In the genomic region with DNA sequence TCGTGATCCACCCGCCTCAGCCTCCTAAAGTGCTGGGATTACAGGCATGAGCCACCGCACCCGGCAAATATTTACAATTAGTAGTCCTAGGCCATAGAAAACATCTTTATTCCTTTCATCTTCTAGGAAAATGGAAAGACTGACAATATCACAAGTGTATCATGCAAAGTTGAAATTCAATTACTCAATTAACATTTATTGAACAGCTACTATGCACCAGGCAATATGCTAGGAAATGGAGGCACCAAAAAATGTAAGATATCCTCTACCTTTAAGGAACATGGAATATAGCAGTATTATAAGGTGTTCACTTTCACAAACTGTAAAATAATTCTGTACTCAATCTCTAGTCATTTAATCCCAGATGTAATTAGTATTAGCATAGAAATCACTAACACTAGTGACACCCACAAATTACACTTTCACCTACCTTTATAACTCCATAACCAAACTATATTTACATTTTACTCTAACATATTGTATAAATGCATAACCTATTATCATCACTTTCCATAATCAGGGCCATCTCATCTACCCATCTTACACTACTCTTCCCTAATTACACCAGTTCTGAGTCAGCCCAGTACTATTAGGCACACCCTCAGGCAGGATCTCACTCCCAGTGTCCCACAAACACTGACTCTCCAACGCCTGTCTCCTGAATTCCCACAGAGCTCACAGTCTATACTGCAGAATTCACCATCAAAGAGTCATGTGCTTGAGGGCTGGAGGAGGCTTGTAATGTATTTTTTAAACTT, we compare ENCODE assay signal across 14 cellular contexts. TPM values are rescaled to one million over a fixed set of nuclear protein-coding genes. Genes with fewer than 3 reads are reported as not detected.
DNase-seq lines count a peak whose midpoint lies in the region; ATAC-seq and TF ChIP-seq lines count a peak whose summit lies in the region.
"Had no signal": no experiment of that assay in that cellular context is flagged by ENCODE, and none has a peak within 500 bp of the region (broad histone marks: within the 10 kb centered on the region; RNA-seq: fewer than 3 reads in every experiment).

No MANE protein-coding gene starts in this region.

- TF ChIP-seq EP300 in upper lobe of left lung (IDR thresholded peaks at IDR 0.05): no peak

- H3K4me2 ChIP-seq in mammary epithelial cell (ENCODE audit: insufficient read depth, low read depth, low read length): peak overlapping the region; percentile 60

- H3K4me3 Mint-ChIP-seq in MCF 10A (ENCODE audit: unreplicated experiment): no peak overlapping the region
- H3K4me3 Mint-ChIP-seq: activated CD8-positive, alpha-beta memory T cell treated with anti-CD3 and anti-CD28 coated beads, Interleukin-2, amount 10 ng/mL, durations not matched to agents 7 days and 5 days; mesothelial cell of epicardium; stimulated activated effector memory CD8-positive, alpha-beta T cell treated with anti-CD3 and anti-CD28 coated beads, Interleukin-12 subunit alpha, Interleukin-12 subunit beta, amount 100 ng/mL, for 72 hours had no signal

- BruUV-seq in MCF 10A (replicated peaks; lab: Mats Ljungman, UMichigan) (no TSS peak), mammary epithelial cell (replicated peaks; lab: Mats Ljungman, UMichigan) (no TSS peak)

- no peaks in the 10 kb centered on the region for H4K20me1 ChIP-seq in mammary epithelial cell (ENCODE audit: insufficient read depth, low read length)

- DNase-seq in MCF 10A (ENCODE audit: unreplicated experiment): peak; percentile 63
- no peak for DNase-seq in breast epithelium (ENCODE audit: low spot score in 2 of 2)
- peak; percentile 76 for DNase-seq in mammary epithelial cell
- peak; percentile 49 for DNase-seq in kidney tubule cell (ENCODE audit: low spot score)
- DNase-seq in upper lobe of left lung: no peak
- DNase-seq in stimulated activated CD4-positive, alpha-beta T cell treated with anti-CD3 and anti-CD28 coated beads, Interleukin-2, amount 100 ng/mL, for 48 hours: no peak
- DNase-seq in stimulated activated CD4-positive, alpha-beta T cell treated with anti-CD3 and anti-CD28 coated beads, Interleukin-15, amount 100 ng/mL, for 24 hours: no peak
- DNase-seq: 8988T; activated CD8-positive, alpha-beta memory T cell treated with anti-CD3 and anti-CD28 coated beads, Interleukin-2, amount 10 ng/mL, durations not matched to agents 7 days and 5 days; NCI-H1092 treated with DMSO at 0.1 percent for 48 hours; T-helper 9 cell had no signal

- H3K9ac ChIP-seq in mammary epithelial cell (ENCODE audit: insufficient read depth, low read length): no peak overlapping the region

- peak overlapping the region; percentile 7 for H3K27ac Mint-ChIP-seq in MCF 10A (ENCODE audit: low read depth, unreplicated experiment)
- H3K27ac Mint-ChIP-seq: activated CD8-positive, alpha-beta memory T cell treated with anti-CD3 and anti-CD28 coated beads, Interleukin-2, amount 10 ng/mL, durations not matched to agents 7 days and 5 days; mesothelial cell of epicardium; stimulated activated effector memory CD8-positive, alpha-beta T cell treated with anti-CD3 and anti-CD28 coated beads, Interleukin-12 subunit alpha, Interleukin-12 subunit beta, amount 100 ng/mL, for 72 hours had no signal

- dilution Hi-C loops in mammary epithelial cell (cut with HindIII; ENCODE audit: low sequenced_read_pairs): loop anchor here (10.0 kb wide), 1 partner anchor 56 kb away; no protein-coding TSS in a partner anchor

- WGBS in mammary epithelial cell (ENCODE audit: low coverage, missing lambda C conversion rate): 75% methylated on average over 4 of the region's 5 CpGs
- 86 to 90% methylated on average over 5 of the region's 5 CpGs for WGBS in upper lobe of left lung, 2 donors

- H3K9me3 ChIP-seq in breast epithelium: no peaks in the 10 kb centered on the region
- H3K9me3 ChIP-seq in mammary epithelial cell (replicated peaks; ENCODE audit: insufficient read depth, low read length): no peaks in the 10 kb centered on the region
- no peaks in the 10 kb centered on the region for H3K9me3 ChIP-seq in upper lobe of left lung

- TF ChIP-seq CTCF in MCF 10A (IDR thresholded peaks at IDR 0.05; ENCODE audit: unreplicated experiment): no peak
- TF ChIP-seq CTCF in breast epithelium (IDR thresholded peaks at IDR 0.05): no peak
- no peak for TF ChIP-seq CTCF in mammary epithelial cell (conservative IDR thresholded peaks at IDR 0.05 in 1 of 2, IDR thresholded peaks at IDR 0.05 in 1 of 2; ENCODE audit: extremely low read depth in 1 of 2, insufficient read depth in 1 of 2, low read depth in 1 of 2, low read length in 2 of 2)
- TF ChIP-seq CTCF in upper lobe of left lung (IDR thresholded peaks at IDR 0.05): no peak

- no peak for TF ChIP-seq POLR2A in breast epithelium (IDR thresholded peaks at IDR 0.05)
- TF ChIP-seq POLR2A in upper lobe of left lung (IDR thresholded peaks at IDR 0.05): no peak

- no peaks in the 10 kb centered on the region for H3K9me3 Mint-ChIP-seq in MCF 10A (ENCODE audit: unreplicated experiment)
- H3K9me3 Mint-ChIP-seq: mesothelial cell of epicardium; stimulated activated effector memory CD8-positive, alpha-beta T cell treated with anti-CD3 and anti-CD28 coated beads, Interleukin-12 subunit alpha, Interleukin-12 subunit beta, amount 100 ng/mL, for 72 hours had no signal

- peaks cover 100% of the 10 kb centered on the region for H3K79me2 ChIP-seq in mammary epithelial cell (ENCODE audit: insufficient read depth, low read length)

- POLR2A ChIA-PET in MCF 10A (lab: Yijun Ruan, JAX): interaction anchor here (0.8 to 10.8 kb wide), 9 partner anchors 8 to 137 kb away, joined by 3 to 151 read pairs (median 5); partner anchors contain the start of gene SSH1

- H3K4me1 Mint-ChIP-seq in MCF 10A (ENCODE audit: insufficient read depth, unreplicated experiment): peaks cover 50% of the 10 kb centered on the region

- peak in 1 of 2 donors; percentile 51 for ATAC-seq in upper lobe of left lung (ENCODE audit: low FRiP score in 2 of 2)
- ATAC-seq in HG02885 (IDR thresholded peaks at IDR 0.05; ENCODE audit: poor library complexity, unreplicated experiment): no peak
- ATAC-seq: activated CD8-positive, alpha-beta memory T cell treated with anti-CD3 and anti-CD28 coated beads, Interleukin-2, amount 10 ng/mL, durations not matched to agents 7 days and 5 days; stimulated activated effector memory CD8-positive, alpha-beta T cell treated with anti-CD3 and anti-CD28 coated beads, Interleukin-12 subunit alpha, Interleukin-12 subunit beta, amount 100 ng/mL, for 72 hours had no signal

- intact Hi-C loops in MCF 10A (cut with micrococcal nuclease): no loop called here
- intact Hi-C loops in breast epithelium (cut with DNase I; ENCODE audit: low total_unique reads): no loop called here
- intact Hi-C loops in mammary epithelial cell (cut with micrococcal nuclease): loop anchor here (1.0 kb wide), 1 partner anchor 9 kb away; no protein-coding TSS in a partner anchor

- H3K4me3 ChIP-seq in breast epithelium (no peak overlapping the region), mammary epithelial cell (replicated peaks in 1 of 3; ENCODE audit: insufficient read depth in 1 of 3, low read depth in 2 of 3, low read length in 3 of 3) (no peak overlapping the region), upper lobe of left lung (no peak overlapping the region)

- no peaks in the 10 kb centered on the region for H3K27me3 ChIP-seq in breast epithelium
- H3K27me3 ChIP-seq in mammary epithelial cell (ENCODE audit: insufficient read depth, low read length): no peaks in the 10 kb centered on the region
- no peaks in the 10 kb centered on the region for H3K27me3 ChIP-seq in upper lobe of left lung

- H2AFZ ChIP-seq in mammary epithelial cell (ENCODE audit: low read depth, low read length): no peak overlapping the region

- no peak overlapping the region for H3K27ac ChIP-seq in breast epithelium
- H3K27ac ChIP-seq in mammary epithelial cell (ENCODE audit: insufficient read depth, low read depth, low read length): peak overlapping the region; percentile 85
- peak overlapping the region in 3 of 4 donors; percentile 43 to 85 (median 79) for H3K27ac ChIP-seq in upper lobe of left lung

- in situ Hi-C loops in mammary epithelial cell (cut with MboI; ENCODE audit: low sequenced_read_pairs in 2 of 2): no loop called here

- H3K36me3 ChIP-seq in breast epithelium: no peaks in the 10 kb centered on the region
- H3K36me3 ChIP-seq in mammary epithelial cell (ENCODE audit: insufficient read depth, low read length): peaks cover 8% of the 10 kb centered on the region
- H3K36me3 ChIP-seq in upper lobe of left lung: peaks cover 0 to 5% (median 0%) of the 10 kb centered on the region in 4 donors

- no peaks in the 10 kb centered on the region for H3K27me3 Mint-ChIP-seq in MCF 10A (ENCODE audit: insufficient read depth, unreplicated experiment)

- CTCF ChIA-PET in MCF 10A (lab: Yijun Ruan, JAX) (interaction anchor here (1.4 to 2.3 kb wide), 3 partner anchors 18 to 56 kb away, joined by 3 to 7 read pairs (median 6); no protein-coding TSS in a partner anchor), mammary epithelial cell (lab: Charles Lee; ENCODE audit: low non-redundant PET) (no interaction called here)

- H3K4me1 ChIP-seq in breast epithelium (peaks cover 0 to 14% of the 10 kb centered on the region in 2 donors), mammary epithelial cell (ENCODE audit: insufficient read depth, low read length) (peaks cover 53% of the 10 kb centered on the region), upper lobe of left lung (peaks cover 45 to 59% (median 50%) of the 10 kb centered on the region in 4 donors)

- peaks cover 15% of the 10 kb centered on the region for H3K36me3 Mint-ChIP-seq in MCF 10A (ENCODE audit: insufficient read depth, unreplicated experiment)

RNA-seq across cellular contexts. Expression of gene CORO1C, which starts 10.4 kb away (rescaled TPM):
- total RNA-seq in MCF 10A (2022) (130 and 141 TPM in 2 replicates), breast epithelium (100 to 1,000 TPM; 121 to 155 (median 149) TPM), mammary epithelial cell (100 to 1,000 TPM; 173 to 245 TPM), upper lobe of left lung (100 to 1,000 TPM; 154 to 297 (median 223) TPM)
- polyA plus RNA-seq in mammary epithelial cell: 188 TPM
- 790 TPM for polyA minus RNA-seq in mammary epithelial cell

Comparison
In these comparisons a context has a peak if more than half of its experiments do, and no peak if none do; other contexts are left out.
1. DNase-seq: peak in MCF 10A (single experiment), mammary epithelial cell (single experiment) and kidney tubule cell (single experiment); none in breast epithelium (0 of 2), upper lobe of left lung (0 of 2), stimulated activated CD4-positive, alpha-beta T cell treated with anti-CD3 and anti-CD28 coated beads, Interleukin-2, amount 100 ng/mL, for 48 hours (0 of 2) and stimulated activated CD4-positive, alpha-beta T cell treated with anti-CD3 and anti-CD28 coated beads, Interleukin-15, amount 100 ng/mL, for 24 hours (single experiment).
2. H3K27ac ChIP-seq: peak in mammary epithelial cell (single experiment) and upper lobe of left lung (3 of 4); none in breast epithelium (0 of 2).